ENCODE assay signal across 8 cellular contexts in the genomic region with DNA sequence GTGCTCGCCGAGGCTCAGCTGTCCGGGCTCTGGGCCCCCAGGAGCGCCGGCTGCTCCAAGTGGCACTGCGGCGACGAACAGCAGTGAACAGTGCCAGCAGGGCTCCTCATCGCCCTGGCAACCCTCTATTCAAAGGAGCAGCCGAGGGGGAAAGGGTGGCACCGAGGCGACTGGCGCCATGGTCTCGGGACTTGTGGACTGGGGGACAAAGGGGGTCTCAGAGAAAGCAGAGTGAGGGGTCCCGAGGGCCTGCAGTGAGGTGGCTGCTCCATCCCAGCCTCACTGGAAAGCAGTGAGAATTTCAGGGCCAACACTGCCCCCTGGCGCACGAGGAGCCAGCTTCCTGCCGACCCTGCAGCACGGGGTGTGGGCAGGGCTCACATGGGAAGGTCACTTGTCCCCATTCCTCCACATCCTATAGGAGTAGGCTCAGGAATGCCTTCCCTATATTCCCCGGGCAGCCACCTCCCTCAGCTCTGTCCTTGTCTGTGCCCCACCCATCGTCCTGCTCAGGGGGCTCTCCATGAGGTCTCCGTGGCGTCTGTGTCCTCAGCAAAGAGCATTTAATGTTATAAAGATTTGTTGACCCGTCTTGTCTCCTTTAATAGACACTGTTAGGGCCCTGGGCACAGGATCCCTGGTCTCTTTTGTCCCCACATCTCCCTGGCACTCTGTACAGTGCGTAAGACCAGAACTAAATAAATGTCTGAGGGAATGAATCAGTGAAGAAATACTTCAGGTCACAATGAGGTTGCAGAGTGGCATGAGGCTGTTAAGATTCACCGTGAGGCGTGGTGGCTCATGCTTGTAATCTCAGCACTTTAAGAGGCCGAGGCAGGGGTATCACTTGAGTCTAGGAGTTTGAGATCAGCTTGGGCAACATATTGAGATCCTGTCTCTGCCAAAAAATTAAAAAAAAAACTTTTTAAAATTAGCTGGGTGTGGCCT. TPM values are rescaled to one million over a fixed set of nuclear protein-coding genes. Genes with fewer than 3 reads are reported as not detected.
DNase-seq lines count a peak whose midpoint lies in the region; ATAC-seq and TF ChIP-seq lines count a peak whose summit lies in the region.

No MANE protein-coding gene starts in this region.

- peak; percentile 45 for ATAC-seq in lung (ENCODE audit: insufficient read depth, low FRiP score)
- ATAC-seq in HG02759 (IDR thresholded peaks at IDR 0.05; ENCODE audit: unreplicated experiment), result no peak

- peaks cover 10% of the 10 kb centered on the region for H3K4me1 Mint-ChIP-seq in activated CD4-positive, alpha-beta T cell treated with anti-CD3 and anti-CD28 coated beads, Interleukin-2, amount 10 ng/mL, durations not matched to agents 24 days and 14 days

- H3K27me3 Mint-ChIP-seq in activated CD4-positive, alpha-beta T cell treated with anti-CD3 and anti-CD28 coated beads, Interleukin-2, amount 10 ng/mL, durations not matched to agents 24 days and 14 days, result no peaks in the 10 kb centered on the region

- no peak overlapping the region for H3K4me3 Mint-ChIP-seq in activated CD4-positive, alpha-beta T cell treated with anti-CD3 and anti-CD28 coated beads, Interleukin-2, amount 10 ng/mL, durations not matched to agents 24 days and 14 days

- TF ChIP-seq CTCF in lung (IDR thresholded peaks at IDR 0.05; ENCODE audit: control extremely low read depth, extremely low read depth), result peak; percentile 49

- no peak overlapping the region for H3K27ac ChIP-seq in lung (ENCODE audit: low read depth in 1 of 2, low read length in 1 of 2)

- no peak overlapping the region for H3K4me3 ChIP-seq in lung

- no peaks in the 10 kb centered on the region for H3K9me3 ChIP-seq in lung (ENCODE audit: control insufficient read depth in 2 of 2, insufficient read depth in 1 of 2, low read length in 1 of 2)

- WGBS in lung, 2 donors, result 43 to 47% methylated on average over 28 of the region's 28 CpGs

- intact Hi-C loops in activated CD4-positive, alpha-beta T cell treated with anti-CD3 and anti-CD28 coated beads, Interleukin-2, amount 10 ng/mL, durations not matched to agents 24 days and 14 days (cut with micrococcal nuclease), result loop anchor here (5.0 to 10.0 kb wide), 2 partner anchors 92 to 191 kb away; partner anchors contain the start of gene C11orf86

- no peaks in the 10 kb centered on the region for H3K36me3 Mint-ChIP-seq in activated CD4-positive, alpha-beta T cell treated with anti-CD3 and anti-CD28 coated beads, Interleukin-2, amount 10 ng/mL, durations not matched to agents 24 days and 14 days (ENCODE audit: low read depth)

- H3K9me3 Mint-ChIP-seq in activated CD4-positive, alpha-beta T cell treated with anti-CD3 and anti-CD28 coated beads, Interleukin-2, amount 10 ng/mL, durations not matched to agents 24 days and 14 days, result no peaks in the 10 kb centered on the region

- H3K36me3 ChIP-seq in lung (ENCODE audit: control insufficient read depth in 2 of 2, insufficient read depth in 2 of 2, low read length in 2 of 2), result no peaks in the 10 kb centered on the region

- H3K4me1 ChIP-seq in lung (ENCODE audit: control insufficient read depth in 2 of 2, insufficient read depth in 2 of 2, low read length in 2 of 2), result peaks cover 0 to 7% of the 10 kb centered on the region in 2 donors

- H3K27ac Mint-ChIP-seq in activated CD4-positive, alpha-beta T cell treated with anti-CD3 and anti-CD28 coated beads, Interleukin-2, amount 10 ng/mL, durations not matched to agents 24 days and 14 days, result no peak overlapping the region

- DNase-seq in NK-92 treated with Interleukin-12 subunit alpha and Interleukin-12 subunit beta, amount 100 ng/mL, for 24 hours (lab: John Stamatoyannopoulos, UW), result peak; percentile 57
- DNase-seq in NK-92 (lab: John Stamatoyannopoulos, UW; ENCODE audit: unreplicated experiment), result no peak
- DNase-seq in NCI-H2171 (lab: John Stamatoyannopoulos, UW), result peak; percentile 68
- DNase-seq in activated CD4-positive, alpha-beta T cell treated with anti-CD3 and anti-CD28 coated beads, Interleukin-2, amount 10 ng/mL, durations not matched to agents 24 days and 14 days, result peak; percentile 89
- peak; percentile 32 to 66 for DNase-seq in dermis microvascular lymphatic vessel endothelial cell (ENCODE audit: low read depth in 2 of 2)
- DNase-seq in lung (ENCODE audit: low spot score), result peak; percentile 79
- DNase-seq in stimulated activated CD4-positive, alpha-beta T cell treated with anti-CD3 and anti-CD28 coated beads, TNF-alpha, amount 100 ng/mL, for 4 hours (ENCODE audit: low read depth in 3 of 3), result peak; percentile 42 to 47 (median 44)

- no peaks in the 10 kb centered on the region for H3K27me3 ChIP-seq in lung (ENCODE audit: control insufficient read depth, insufficient read depth)

RNA-seq across cellular contexts. Expression of gene LRFN4, which starts 26.4 kb away (rescaled TPM):
- total RNA-seq in activated CD4-positive, alpha-beta T cell treated with anti-CD3 and anti-CD28 coated beads, Interleukin-2, amount 10 ng/mL, durations not matched to agents 24 days and 14 days, result 51.9 and 55.6 TPM in 2 replicates
- 17.1 and 21.1 TPM in 2 replicates for total RNA-seq in dermis microvascular lymphatic vessel endothelial cell
- 10 to 100 TPM in 1 of 2 donors, 1 to 10 TPM in 1; 4.6 to 34.4 TPM for total RNA-seq in lung
- 10 to 100 TPM; 15.0 to 15.6 TPM for polyA plus RNA-seq in lung

RNA-seq across cellular contexts. Expression of gene RCE1, which starts 40.1 kb away (rescaled TPM):
- total RNA-seq in activated CD4-positive, alpha-beta T cell treated with anti-CD3 and anti-CD28 coated beads, Interleukin-2, amount 10 ng/mL, durations not matched to agents 24 days and 14 days, result 28.5 and 32.9 TPM in 2 replicates
- total RNA-seq in dermis microvascular lymphatic vessel endothelial cell, result 15.3 and 19.1 TPM in 2 replicates
- total RNA-seq in lung, result 10 to 100 TPM; 19.5 to 22.8 TPM
- polyA plus RNA-seq in lung, result 10 to 100 TPM in 1 of 2 donors, 1 to 10 TPM in 1; 8.7 to 24.0 TPM
